2 cellular contexts compared by ENCODE assay signal in the genomic region with DNA sequence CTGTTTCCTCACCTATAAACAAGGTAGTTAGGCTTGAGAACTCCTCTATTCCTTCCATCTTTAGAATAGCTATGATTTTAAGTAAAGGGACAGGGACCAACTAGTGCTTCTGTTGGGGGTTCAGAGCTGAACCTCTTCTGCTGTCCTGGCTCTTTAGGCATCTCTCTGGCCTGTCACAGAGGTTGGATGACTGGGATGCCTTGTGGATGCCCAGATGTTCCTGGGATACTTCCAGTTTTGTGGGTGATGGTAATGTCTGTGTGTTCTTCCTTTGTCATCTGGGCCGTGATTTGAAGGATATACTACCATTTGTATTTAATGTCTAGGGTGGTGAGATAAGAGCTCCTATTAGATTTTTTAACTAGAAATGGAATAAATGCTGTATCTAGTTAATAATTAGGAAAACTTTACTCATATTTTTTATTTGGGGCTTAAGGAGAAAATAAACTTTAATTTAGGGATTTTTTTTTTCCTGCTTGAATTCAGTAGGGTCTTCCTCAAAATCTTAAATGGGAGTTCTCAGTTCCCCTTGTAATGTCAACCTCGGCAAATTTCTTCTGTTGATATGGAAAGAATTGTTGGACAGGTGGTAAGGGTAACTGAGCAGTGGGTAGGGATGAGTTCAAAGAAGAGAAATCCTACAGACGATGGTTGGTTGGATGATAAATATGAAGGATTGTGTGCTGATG.
TF ChIP-seq lines count a peak whose summit lies in the region.

No MANE protein-coding gene starts in this region.

TF ChIP-seq in SK-N-SH, 30 proteins besides CTCF, POLR2A, EP300 and RAD21 (continued from another document):
- TF ChIP-seq FOSL2 (IDR thresholded peaks at IDR 0.05; ENCODE audit: borderline replicate concordance, low read depth): no peak
- no peak for TF ChIP-seq NRF1 (IDR thresholded peaks at IDR 0.05; ENCODE audit: low read depth, low read length)
- no peak for TF ChIP-seq FOXJ3 (CRISPR knock-in tag; IDR thresholded peaks at IDR 0.05)
- TF ChIP-seq SMC3 (IDR thresholded peaks at IDR 0.05; ENCODE audit: low read depth, low read length): no peak
- TF ChIP-seq TAF1 (IDR thresholded peaks at IDR 0.05; ENCODE audit: borderline replicate concordance, low read depth, low read length): no peak
- no peak for TF ChIP-seq SIN3A (IDR thresholded peaks at IDR 0.05; ENCODE audit: borderline replicate concordance, low read depth, low read length)
- TF ChIP-seq, protein P1, sequence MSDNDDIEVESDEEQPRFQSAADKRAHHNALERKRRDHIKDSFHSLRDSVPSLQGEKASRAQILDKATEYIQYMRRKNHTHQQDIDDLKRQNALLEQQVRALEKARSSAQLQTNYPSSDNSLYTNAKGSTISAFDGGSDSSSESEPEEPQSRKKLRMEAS (IDR thresholded peaks at IDR 0.05; ENCODE audit: low read depth): no peak
- no peak for TF ChIP-seq TCF12 (IDR thresholded peaks at IDR 0.05)
- no peak for TF ChIP-seq NFIC (IDR thresholded peaks at IDR 0.05; ENCODE audit: borderline replicate concordance)
- TF ChIP-seq POLR2AphosphoS5 (IDR thresholded peaks at IDR 0.05; ENCODE audit: low read depth, low read length): no peak
- TF ChIP-seq MXI1 (IDR thresholded peaks at IDR 0.05; ENCODE audit: low read depth, low read length): no peak

TF ChIP-seq in SK-N-SH treated with all-trans-retinoic acid at 6 μM for 48 hours, 23 proteins besides CTCF, POLR2A, EP300 and RAD21 (continued from another document):
- TF ChIP-seq, protein P2, sequence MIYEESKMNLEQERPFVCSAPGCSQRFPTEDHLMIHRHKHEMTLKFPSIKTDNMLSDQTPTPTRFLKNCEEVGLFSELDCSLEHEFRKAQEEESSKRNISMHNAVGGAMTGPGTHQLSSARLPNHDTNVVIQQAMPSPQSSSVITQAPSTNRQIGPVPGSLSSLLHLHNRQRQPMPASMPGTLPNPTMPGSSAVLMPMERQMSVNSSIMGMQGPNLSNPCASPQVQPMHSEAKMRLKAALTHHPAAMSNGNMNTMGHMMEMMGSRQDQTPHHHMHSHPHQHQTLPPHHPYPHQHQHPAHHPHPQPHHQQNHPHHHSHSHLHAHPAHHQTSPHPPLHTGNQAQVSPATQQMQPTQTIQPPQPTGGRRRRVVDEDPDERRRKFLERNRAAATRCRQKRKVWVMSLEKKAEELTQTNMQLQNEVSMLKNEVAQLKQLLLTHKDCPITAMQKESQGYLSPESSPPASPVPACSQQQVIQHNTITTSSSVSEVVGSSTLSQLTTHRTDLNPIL (CRISPR knock-in tag; IDR thresholded peaks at IDR 0.05; ENCODE audit: low read depth): no peak
- no peak for TF ChIP-seq ARNTL (CRISPR knock-in tag; IDR thresholded peaks at IDR 0.05; ENCODE audit: borderline replicate concordance, low read depth)
